In genomic region chr21:29074007-29074376, GRCh38 we compare ENCODE assay signal across 6 cellular contexts. TPM values are rescaled to one million over a fixed set of nuclear protein-coding genes. Genes with fewer than 3 reads are reported as not detected.
DNase-seq lines count a peak whose midpoint lies in the region; ATAC-seq and TF ChIP-seq lines count a peak whose summit lies in the region.

No MANE protein-coding gene starts in this region.

- TF ChIP-seq EP300 in suprapubic skin (IDR thresholded peaks at IDR 0.05): no peak

- peak overlapping the region; percentile 98 to 100 (median 99) for H3K4me3 Mint-ChIP-seq in IgD-negative memory B cell

- no peaks in the 10 kb centered on the region for H3K36me3 Mint-ChIP-seq in IgD-negative memory B cell

- H3K27ac ChIP-seq in suprapubic skin: peak overlapping the region; percentile 91

- WGBS in suprapubic skin: 10% methylated on average over 9 of the region's 9 CpGs

- ATAC-seq in GM19467 (IDR thresholded peaks at IDR 0.05; ENCODE audit: unreplicated experiment): peak; percentile 16

- no peak for DNase-seq in fibroblast of the aortic adventitia (ENCODE audit: low read depth)
- DNase-seq in suprapubic skin (ENCODE audit: low spot score in 2 of 2): no peak
- no peak for DNase-seq in kidney tubule cell (ENCODE audit: low spot score)
- no peak for DNase-seq in hypothalamus (lab: John Stamatoyannopoulos, UW)

- peaks cover 31% of the 10 kb centered on the region for H3K4me1 ChIP-seq in suprapubic skin

- no peaks in the 10 kb centered on the region for H3K9me3 ChIP-seq in suprapubic skin

- peaks cover 0 to 3% (median 0%) of the 10 kb centered on the region in 3 donors for H3K9me3 Mint-ChIP-seq in IgD-negative memory B cell

- TF ChIP-seq CTCF in fibroblast of the aortic adventitia (IDR thresholded peaks at IDR 0.05; ENCODE audit: insufficient read depth, low read length) (no peak), suprapubic skin (IDR thresholded peaks at IDR 0.05) (no peak)

- no peaks in the 10 kb centered on the region for H3K27me3 Mint-ChIP-seq in IgD-negative memory B cell

- no peak for TF ChIP-seq POLR2A in suprapubic skin (IDR thresholded peaks at IDR 0.05)

- H3K4me3 ChIP-seq in fibroblast of the aortic adventitia (ENCODE audit: low read depth, low read length): peak overlapping the region; percentile 70
- H3K4me3 ChIP-seq in suprapubic skin: peak overlapping the region; percentile 81

- no peaks in the 10 kb centered on the region for H3K27me3 ChIP-seq in suprapubic skin

- H3K4me1 Mint-ChIP-seq in IgD-negative memory B cell: peaks cover 30 to 37% (median 32%) of the 10 kb centered on the region in 3 donors

- no peaks in the 10 kb centered on the region for H3K36me3 ChIP-seq in suprapubic skin

- peak overlapping the region; percentile 95 to 99 (median 99) for H3K27ac Mint-ChIP-seq in IgD-negative memory B cell

RNA-seq across cellular contexts. Expression of gene CCT8, which starts 0.5 kb away (rescaled TPM):
- 141 TPM for polyA plus RNA-seq in IgD-negative memory B cell
- total RNA-seq in fibroblast of the aortic adventitia (ENCODE audit: low replicate concordance) (172 and 232 TPM in 2 replicates), suprapubic skin (10 to 100 TPM; 92.1 to 99.8 (median 95.7) TPM)

RNA-seq across cellular contexts. Expression of gene USP16, which starts 49.5 kb away (rescaled TPM):
- polyA plus RNA-seq in IgD-negative memory B cell: 25.7 TPM
- total RNA-seq in fibroblast of the aortic adventitia (ENCODE audit: low replicate concordance) (47.9 and 50.9 TPM in 2 replicates), suprapubic skin (10 to 100 TPM; 20.7 to 30.0 (median 25.5) TPM)

RNA-seq across cellular contexts. Expression of gene RWDD2B, which starts 54.8 kb away (rescaled TPM):
- 13.0 TPM for polyA plus RNA-seq in IgD-negative memory B cell
- 33.9 and 49.3 TPM in 2 replicates for total RNA-seq in fibroblast of the aortic adventitia (ENCODE audit: low replicate concordance)
- total RNA-seq in suprapubic skin: 1 to 10 TPM; 5.7 to 9.3 (median 8.1) TPM

RNA-seq across cellular contexts. Expression of gene MAP3K7CL, which starts 56.5 kb away (rescaled TPM):
- 68.6 TPM for polyA plus RNA-seq in IgD-negative memory B cell
- 6.9 and 18.7 TPM in 2 replicates for total RNA-seq in fibroblast of the aortic adventitia (ENCODE audit: low replicate concordance)
- 10 to 100 TPM in 1 of 4 donors, 1 to 10 TPM in 3; 6.8 to 10.4 (median 8.8) TPM for total RNA-seq in suprapubic skin
